Comparison of ENCODE assay signal across 24 cellular contexts in the genomic region with DNA sequence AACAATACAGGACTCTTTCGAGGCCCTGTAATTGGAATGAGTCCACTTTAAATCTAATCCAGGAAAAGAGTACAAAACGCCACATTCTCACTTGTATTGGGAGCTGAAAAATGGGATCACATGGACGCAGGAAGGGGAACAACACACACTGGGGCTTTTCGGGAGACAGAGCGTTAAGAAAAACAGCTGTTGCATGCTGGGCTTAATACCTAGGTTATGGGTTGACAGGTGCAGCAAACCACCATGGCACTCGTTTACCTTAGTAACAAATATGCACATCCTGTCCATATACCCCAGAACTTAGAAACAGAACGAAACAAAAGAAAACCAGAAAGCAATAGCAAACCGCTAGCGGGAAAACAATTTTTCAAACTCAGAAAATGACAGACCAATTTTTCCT.
A peak's percentile ranks its signal among the peaks of the same experiment; 100 is the strongest.
DNase-seq lines count a peak whose midpoint lies in the region; ATAC-seq and TF ChIP-seq lines count a peak whose summit lies in the region.
"Had no signal": no experiment of that assay in that cellular context is flagged by ENCODE, and none has a peak within 500 bp of the region (broad histone marks: within the 10 kb centered on the region; RNA-seq: fewer than 3 reads in every experiment).

No MANE protein-coding gene starts in this region.

- peaks cover 53% of the 10 kb centered on the region for H3K36me3 Mint-ChIP-seq in Calu3 (ENCODE audit: insufficient read depth, unreplicated experiment)
- H3K36me3 Mint-ChIP-seq in activated CD8-positive, alpha-beta memory T cell treated with anti-CD3 and anti-CD28 coated beads, Interleukin-2, amount 10 ng/mL, durations not matched to agents 7 days and 5 days = peaks cover 2% of the 10 kb centered on the region
- H3K36me3 Mint-ChIP-seq: CD8-positive, alpha-beta T cell had no signal

- CTCF ChIA-PET in Calu3 (lab: Charles Lee) = no interaction called here
- CTCF ChIA-PET in activated CD8-positive, alpha-beta memory T cell treated with anti-CD3 and anti-CD28 coated beads, Interleukin-2, amount 10 ng/mL, durations not matched to agents 7 days and 5 days (lab: Charles Lee) = no interaction called here

- in situ Hi-C loops in SK-MEL-5 (cut with HindIII; ENCODE audit: low pct_unique_long_range_greater_than_20kb, low sequenced_read_pairs) = no loop called here

- no peak overlapping the region for H3K4me3 Mint-ChIP-seq in Calu3 (ENCODE audit: low read depth, unreplicated experiment)
- no peak overlapping the region for H3K4me3 Mint-ChIP-seq in activated CD8-positive, alpha-beta memory T cell treated with anti-CD3 and anti-CD28 coated beads, Interleukin-2, amount 10 ng/mL, durations not matched to agents 7 days and 5 days
- H3K4me3 Mint-ChIP-seq: activated CD4-positive, alpha-beta memory T cell treated with anti-CD3 and anti-CD28 coated beads, Interleukin-2, amount 10 ng/mL, durations not matched to agents 7 days and 5 days; activated T-helper 17 cell treated with anti-CD3 and anti-CD28 coated beads, Interleukin-2, amount 50 U/mL, for 72 hours; CD8-positive, alpha-beta T cell; neural crest cell had no signal

- H3K9me3 Mint-ChIP-seq in Calu3 (ENCODE audit: low read depth, unreplicated experiment) = no peaks in the 10 kb centered on the region
- peaks cover 36% of the 10 kb centered on the region for H3K9me3 Mint-ChIP-seq in activated CD8-positive, alpha-beta memory T cell treated with anti-CD3 and anti-CD28 coated beads, Interleukin-2, amount 10 ng/mL, durations not matched to agents 7 days and 5 days (ENCODE audit: low read depth)

- H3K4me3 ChIP-seq in MG63 = no peak overlapping the region
- H3K4me3 ChIP-seq: left lung, testis had no signal

- BruUV-seq in Calu3 (replicated peaks; lab: Mats Ljungman, UMichigan) = no TSS peak

- intact Hi-C loops in Calu3 (cut with micrococcal nuclease; ENCODE audit: unreplicated experiment) = no loop called here

- no peaks in the 10 kb centered on the region for H3K36me3 ChIP-seq in MG63
- H3K36me3 ChIP-seq: BE2C, left lung had no signal

- H3K27ac Mint-ChIP-seq in Calu3 (ENCODE audit: unreplicated experiment) = peak overlapping the region; percentile 48
- H3K27ac Mint-ChIP-seq in activated CD8-positive, alpha-beta memory T cell treated with anti-CD3 and anti-CD28 coated beads, Interleukin-2, amount 10 ng/mL, durations not matched to agents 7 days and 5 days = no peak overlapping the region
- H3K27ac Mint-ChIP-seq: activated CD4-positive, alpha-beta memory T cell treated with anti-CD3 and anti-CD28 coated beads, Interleukin-2, amount 10 ng/mL, durations not matched to agents 7 days and 5 days; activated T-helper 17 cell treated with anti-CD3 and anti-CD28 coated beads, Interleukin-2, amount 50 U/mL, for 72 hours; CD8-positive, alpha-beta T cell had no signal

- DNase-seq in Calu3 (peak; percentile 65), MG63 (peak; percentile 58), SK-MEL-5 (ENCODE audit: low read depth, low spot score) (peak; percentile 91), glomerular visceral epithelial cell (ENCODE audit: extremely low spot score) (peak; percentile 33)
- DNase-seq in activated CD8-positive, alpha-beta memory T cell treated with anti-CD3 and anti-CD28 coated beads, Interleukin-2, amount 10 ng/mL, durations not matched to agents 7 days and 5 days = no peak
- DNase-seq: ACHN; activated CD4-positive, alpha-beta memory T cell treated with anti-CD3 and anti-CD28 coated beads, Interleukin-2, amount 10 ng/mL, durations not matched to agents 7 days and 5 days; activated CD8-positive, alpha-beta memory T cell treated with anti-CD3 and anti-CD28 coated beads, Interleukin-2, amount 50 U/mL, for 48 hours; activated naive CD4-positive, alpha-beta T cell treated with anti-CD3 and anti-CD28 coated beads, Interleukin-2, amount 50 U/mL, for 16 hours; CD8-positive, alpha-beta T cell; EL; left lung; mesenchymal stem cell; NCI-H1436; retina; small intestine; stimulated activated naive CD4-positive, alpha-beta T cell; testis had no signal

- peaks cover 2% of the 10 kb centered on the region; the same call in 1 of the 2 replicates for H3K27me3 ChIP-seq in MG63
- H3K27me3 ChIP-seq: testis had no signal

- H3K9me3 ChIP-seq in MG63 = 0 out of 2 replicates have a peak, but pooled peaks cover 2% of the 10 kb centered on the region
- H3K9me3 ChIP-seq: BE2C had no signal

- H3K4me1 Mint-ChIP-seq in Calu3 (ENCODE audit: low read depth, unreplicated experiment) = no peaks in the 10 kb centered on the region
- H3K4me1 Mint-ChIP-seq in activated CD8-positive, alpha-beta memory T cell treated with anti-CD3 and anti-CD28 coated beads, Interleukin-2, amount 10 ng/mL, durations not matched to agents 7 days and 5 days = no peaks in the 10 kb centered on the region
- H3K4me1 Mint-ChIP-seq: activated CD4-positive, alpha-beta memory T cell treated with anti-CD3 and anti-CD28 coated beads, Interleukin-2, amount 10 ng/mL, durations not matched to agents 7 days and 5 days; neural crest cell had no signal

- peaks cover 41% of the 10 kb centered on the region for H3K27me3 Mint-ChIP-seq in Calu3 (ENCODE audit: unreplicated experiment)
- H3K27me3 Mint-ChIP-seq in activated CD8-positive, alpha-beta memory T cell treated with anti-CD3 and anti-CD28 coated beads, Interleukin-2, amount 10 ng/mL, durations not matched to agents 7 days and 5 days = no peaks in the 10 kb centered on the region
- H3K27me3 Mint-ChIP-seq: activated CD4-positive, alpha-beta memory T cell treated with anti-CD3 and anti-CD28 coated beads, Interleukin-2, amount 10 ng/mL, durations not matched to agents 7 days and 5 days had no signal

- ATAC-seq in HG03442 (IDR thresholded peaks at IDR 0.05; ENCODE audit: unreplicated experiment) (no peak), GM18861 (IDR thresholded peaks at IDR 0.05; ENCODE audit: unreplicated experiment) (no peak)
- no peak for ATAC-seq in activated CD8-positive, alpha-beta memory T cell treated with anti-CD3 and anti-CD28 coated beads, Interleukin-2, amount 10 ng/mL, durations not matched to agents 7 days and 5 days
- ATAC-seq: activated CD4-positive, CD25-positive, alpha-beta regulatory T cell treated with anti-CD3 and anti-CD28 coated beads, Interleukin-2, amount 50 U/mL, for 24 hours; activated T-helper 17 cell treated with anti-CD3 and anti-CD28 coated beads, Interleukin-2, amount 50 U/mL, for 72 hours; CD8-positive, alpha-beta T cell had no signal

- TF ChIP-seq CTCF in Calu3 (IDR thresholded peaks at IDR 0.05; ENCODE audit: unreplicated experiment) = no peak
